In the genomic region with DNA sequence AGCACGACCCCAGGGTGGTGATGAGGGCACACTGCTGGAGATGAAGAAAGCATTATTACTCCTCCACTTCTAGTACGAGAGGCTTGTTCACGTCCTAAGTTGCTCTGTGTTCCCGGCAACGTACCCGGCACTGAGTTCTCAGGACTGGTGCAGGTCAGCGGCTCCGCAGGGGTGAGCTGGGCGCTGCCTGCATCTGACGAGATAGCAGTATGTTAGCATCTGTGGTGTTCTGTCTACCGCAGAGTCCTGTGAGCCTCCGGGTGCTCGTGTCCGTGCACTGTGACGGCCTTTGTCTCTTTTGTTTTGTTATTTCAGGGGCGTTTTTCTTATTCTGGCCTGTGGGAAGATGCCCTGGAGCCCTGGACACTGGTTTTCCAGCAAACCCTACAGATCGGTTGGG, we compare ENCODE assay signal across 21 cellular contexts.
A peak's percentile ranks its signal among the peaks of the same experiment; 100 is the strongest.
DNase-seq lines count a peak whose midpoint lies in the region; ATAC-seq, FAIRE-seq and TF ChIP-seq lines count a peak whose summit lies in the region.
"Had no signal": no experiment of that assay in that cellular context is flagged by ENCODE, and none has a peak within 500 bp of the region (broad histone marks: within the 10 kb centered on the region; RNA-seq: fewer than 3 reads in every experiment).

No MANE protein-coding gene starts in this region.

- no peak overlapping the region for H4K8ac ChIP-seq in neuronal stem cell (ENCODE audit: low read depth, low read length)

- H3K27ac Mint-ChIP-seq in activated naive CD8-positive, alpha-beta T cell treated with anti-CD3 and anti-CD28 coated beads, Interleukin-2, amount 50 U/mL, for 24 hours: no peak overlapping the region
- H3K27ac Mint-ChIP-seq: CD8-positive, alpha-beta memory T cell had no signal

- H3K79me2 ChIP-seq in PC-3 (ENCODE audit: low read length): no peaks in the 10 kb centered on the region

- WGBS in neuronal stem cell (ENCODE audit: extremely low coverage in 2 of 2, insufficient read length in 2 of 2, insufficient replicate concordance in 1 of 2), 2 donors: no CpG with 5 or more reads among the region's 17 CpGs

- H2AFZ ChIP-seq in PC-3 (ENCODE audit: low read length): no peak overlapping the region
- no peak overlapping the region for H2AFZ ChIP-seq in neuronal stem cell (ENCODE audit: low read length)

- H3K18ac ChIP-seq in neuronal stem cell (ENCODE audit: low read length): peak overlapping the region; percentile 51

- no peaks in the 10 kb centered on the region for H3K27me3 Mint-ChIP-seq in activated naive CD8-positive, alpha-beta T cell treated with anti-CD3 and anti-CD28 coated beads, Interleukin-2, amount 50 U/mL, for 24 hours

- no peak overlapping the region for H2BK12ac ChIP-seq in neuronal stem cell (ENCODE audit: low read length)

- peak overlapping the region; percentile 11 for H2BK15ac ChIP-seq in neuronal stem cell (ENCODE audit: low read length)

- TF ChIP-seq CTCF in PC-3 (conservative IDR thresholded peaks at IDR 0.05; ENCODE audit: low read depth, low read length) (no peak), kidney (IDR thresholded peaks at IDR 0.05; ENCODE audit: borderline replicate concordance, extremely low read depth, insufficient read depth) (no peak)

- no peak overlapping the region for H3K23ac ChIP-seq in neuronal stem cell (ENCODE audit: low read depth, low read length, poor library complexity)

- no peak for FAIRE-seq in kidney (lab: Jason Lieb, UNC)
- FAIRE-seq: A204.1, GM12878, GM19239 had no signal

- H3K4me2 ChIP-seq in PC-3 (ENCODE audit: low read length): 0 out of 2 replicates have a peak overlapping the region, but pooled peaks have one; percentile 13
- H3K4me2 ChIP-seq in neuronal stem cell (ENCODE audit: insufficient read depth, low read length, poor library complexity, severe bottlenecking): no peak overlapping the region

- H3K79me1 ChIP-seq in neuronal stem cell (ENCODE audit: low read depth, low read length): no peaks in the 10 kb centered on the region

- no peak overlapping the region for H3K4me3 ChIP-seq in PC-3 (ENCODE audit: low read length)
- H3K4me3 ChIP-seq in kidney (ENCODE audit: low read length in 2 of 2): no peak overlapping the region
- no peak overlapping the region for H3K4me3 ChIP-seq in neuronal stem cell (ENCODE audit: low read length in 2 of 2)
- H3K4me3 ChIP-seq: GM12878 had no signal

- H3K9me2 ChIP-seq in PC-3 (replicated peaks; ENCODE audit: low read length): no peaks in the 10 kb centered on the region

- H3K9me3 Mint-ChIP-seq in activated naive CD8-positive, alpha-beta T cell treated with anti-CD3 and anti-CD28 coated beads, Interleukin-2, amount 50 U/mL, for 24 hours: no peaks in the 10 kb centered on the region
- H3K9me3 Mint-ChIP-seq: CD8-positive, alpha-beta memory T cell; H9 had no signal

- no peak for ATAC-seq in PC-3
- ATAC-seq in GM21447 (IDR thresholded peaks at IDR 0.05; ENCODE audit: unreplicated experiment): no peak
- ATAC-seq in activated naive CD8-positive, alpha-beta T cell treated with anti-CD3 and anti-CD28 coated beads, Interleukin-2, amount 50 U/mL, for 24 hours: no peak
- ATAC-seq in stimulated activated naive CD8-positive, alpha-beta T cell treated with anti-CD3 and anti-CD28 coated beads, Interleukin-15, Interleukin-2, amounts not matched to agents 100 U/mL and 50 U/mL, for 24 hours: no peak
- ATAC-seq: GM12878 had no signal

- no peak overlapping the region; the same call in 1 of the 2 replicates for H3K9ac ChIP-seq in PC-3 (ENCODE audit: low read length)
- no peak overlapping the region for H3K9ac ChIP-seq in kidney (ENCODE audit: low read length in 2 of 2)
- H3K9ac ChIP-seq in neuronal stem cell (ENCODE audit: low read depth, low read length, poor library complexity): no peak overlapping the region

- H3F3A ChIP-seq in PC-3 (ENCODE audit: low read length, unreplicated experiment): no peaks in the 10 kb centered on the region

- H2AK5ac ChIP-seq in neuronal stem cell (ENCODE audit: low read depth, low read length): no peak overlapping the region

- H3K36me3 Mint-ChIP-seq in activated naive CD8-positive, alpha-beta T cell treated with anti-CD3 and anti-CD28 coated beads, Interleukin-2, amount 50 U/mL, for 24 hours (ENCODE audit: low read depth): no peaks in the 10 kb centered on the region
- H3K36me3 Mint-ChIP-seq: CD4-positive, CD25-positive, alpha-beta regulatory T cell; CD8-positive, alpha-beta memory T cell had no signal

- H3K4me1 Mint-ChIP-seq in activated naive CD8-positive, alpha-beta T cell treated with anti-CD3 and anti-CD28 coated beads, Interleukin-2, amount 50 U/mL, for 24 hours: no peaks in the 10 kb centered on the region
- H3K4me1 Mint-ChIP-seq: CD4-positive, CD25-positive, alpha-beta regulatory T cell; CD8-positive, alpha-beta memory T cell had no signal

- DNase-seq in PC-3: no peak
- DNase-seq in kidney: peak; percentile 22
- DNase-seq in neuronal stem cell (ENCODE audit: low spot score): no peak
- DNase-seq in activated naive CD8-positive, alpha-beta T cell treated with anti-CD3 and anti-CD28 coated beads, Interleukin-2, amount 50 U/mL, for 24 hours: no peak
- no peak for DNase-seq in stimulated activated naive CD8-positive, alpha-beta T cell treated with anti-CD3 and anti-CD28 coated beads, Interleukin-15, Interleukin-2, amounts not matched to agents 100 U/mL and 50 U/mL, for 24 hours
- DNase-seq: ACHN; BE2C; C1 segment of cervical spinal cord; CD4-positive, CD25-positive, alpha-beta regulatory T cell; CD8-positive, alpha-beta memory T cell; COR-L47; DMS 273 treated with DMSO at 0.1 percent for 48 hours; DMS53; DND-41; EL; GOT3; H9 had no signal

- H3K27me3 ChIP-seq in PC-3 (ENCODE audit: low read length): no peaks in the 10 kb centered on the region
- H3K27me3 ChIP-seq in neuronal stem cell (ENCODE audit: control insufficient read depth in 3 of 3, insufficient read depth in 3 of 3, low read depth in 1 of 3, low read length in 3 of 3): no peaks in the 10 kb centered on the region
- H3K27me3 ChIP-seq: BE2C had no signal

- CTCF ChIA-PET in PC-3 (lab: Charles Lee): no interaction called here

- BruUV-seq in PC-3 (replicated peaks; lab: Mats Ljungman, UMichigan): no TSS peak

- H4K91ac ChIP-seq in neuronal stem cell (ENCODE audit: low read depth, low read length, poor library complexity): no peak overlapping the region

- POLR2A ChIA-PET in PC-3 (lab: Charles Lee; ENCODE audit: unreplicated experiment): no interaction called here

- H2BK120ac ChIP-seq in neuronal stem cell (ENCODE audit: low read depth, low read length): no peak overlapping the region

- peak overlapping the region; percentile 16 for H2BK5ac ChIP-seq in neuronal stem cell (ENCODE audit: low read length)

- H4K20me1 ChIP-seq in PC-3 (ENCODE audit: low read length): no peaks in the 10 kb centered on the region

- no peaks in the 10 kb centered on the region for H3K9me3 ChIP-seq in PC-3 (ENCODE audit: low read length)
- H3K9me3 ChIP-seq in kidney (ENCODE audit: control insufficient read depth in 1 of 2, low read length in 2 of 2): peaks cover 0 to 5% of the 10 kb centered on the region in 2 donors
- peaks cover 8 to 15% of the 10 kb centered on the region in 2 donors for H3K9me3 ChIP-seq in neuronal stem cell (replicated peaks in 1 of 2; ENCODE audit: control insufficient read depth in 2 of 2, insufficient read depth in 1 of 2, low read depth in 1 of 2, low read length in 2 of 2)

- H3K36me3 ChIP-seq in PC-3 (ENCODE audit: low read depth, low read length): no peaks in the 10 kb centered on the region
- peaks cover 0 to 2% of the 10 kb centered on the region in 2 donors for H3K36me3 ChIP-seq in kidney (ENCODE audit: control insufficient read depth in 1 of 2, insufficient read depth in 2 of 2, low read length in 2 of 2)
- no peaks in the 10 kb centered on the region for H3K36me3 ChIP-seq in neuronal stem cell (replicated peaks in 1 of 2; ENCODE audit: control insufficient read depth in 2 of 2, insufficient read depth in 2 of 2, low read length in 2 of 2)
- H3K36me3 ChIP-seq: BE2C had no signal

- no peak overlapping the region for H3K4ac ChIP-seq in neuronal stem cell (ENCODE audit: low read length)

- H3K4me3 Mint-ChIP-seq in activated naive CD8-positive, alpha-beta T cell treated with anti-CD3 and anti-CD28 coated beads, Interleukin-2, amount 50 U/mL, for 24 hours: no peak overlapping the region
- H3K4me3 Mint-ChIP-seq: CD4-positive, CD25-positive, alpha-beta regulatory T cell; CD8-positive, alpha-beta memory T cell; H9 had no signal

- peaks cover 11% of the 10 kb centered on the region for H3K4me1 ChIP-seq in PC-3 (ENCODE audit: insufficient read depth, low read length)
- no peaks in the 10 kb centered on the region for H3K4me1 ChIP-seq in kidney (ENCODE audit: control insufficient read depth in 1 of 2, insufficient read depth in 1 of 2, low read depth in 1 of 2, low read length in 2 of 2)
- H3K4me1 ChIP-seq in neuronal stem cell (ENCODE audit: control insufficient read depth in 2 of 2, insufficient read depth in 1 of 2, low read depth in 1 of 2, low read length in 2 of 2): peaks cover 25 to 26% of the 10 kb centered on the region in 2 donors
- H3K4me1 ChIP-seq: BE2C had no signal

- intact Hi-C loops in PC-3 (cut with micrococcal nuclease) (loop anchor here (1.0 kb wide), 1 partner anchor 37 kb away; no protein-coding TSS in a partner anchor), kidney (cut with DNase I) (no loop called here)

- H3K14ac ChIP-seq in neuronal stem cell (ENCODE audit: low read length): no peak overlapping the region

- H3K27ac ChIP-seq in PC-3 (ENCODE audit: low read length) (peak overlapping the region; percentile 57), kidney (ENCODE audit: low read depth in 2 of 2, low read length in 2 of 2) (no peak overlapping the region), neuronal stem cell (replicated peaks; ENCODE audit: low read length) (no peak overlapping the region)
